Comparison of ENCODE assay signal across 8 cellular contexts in the genomic region with DNA sequence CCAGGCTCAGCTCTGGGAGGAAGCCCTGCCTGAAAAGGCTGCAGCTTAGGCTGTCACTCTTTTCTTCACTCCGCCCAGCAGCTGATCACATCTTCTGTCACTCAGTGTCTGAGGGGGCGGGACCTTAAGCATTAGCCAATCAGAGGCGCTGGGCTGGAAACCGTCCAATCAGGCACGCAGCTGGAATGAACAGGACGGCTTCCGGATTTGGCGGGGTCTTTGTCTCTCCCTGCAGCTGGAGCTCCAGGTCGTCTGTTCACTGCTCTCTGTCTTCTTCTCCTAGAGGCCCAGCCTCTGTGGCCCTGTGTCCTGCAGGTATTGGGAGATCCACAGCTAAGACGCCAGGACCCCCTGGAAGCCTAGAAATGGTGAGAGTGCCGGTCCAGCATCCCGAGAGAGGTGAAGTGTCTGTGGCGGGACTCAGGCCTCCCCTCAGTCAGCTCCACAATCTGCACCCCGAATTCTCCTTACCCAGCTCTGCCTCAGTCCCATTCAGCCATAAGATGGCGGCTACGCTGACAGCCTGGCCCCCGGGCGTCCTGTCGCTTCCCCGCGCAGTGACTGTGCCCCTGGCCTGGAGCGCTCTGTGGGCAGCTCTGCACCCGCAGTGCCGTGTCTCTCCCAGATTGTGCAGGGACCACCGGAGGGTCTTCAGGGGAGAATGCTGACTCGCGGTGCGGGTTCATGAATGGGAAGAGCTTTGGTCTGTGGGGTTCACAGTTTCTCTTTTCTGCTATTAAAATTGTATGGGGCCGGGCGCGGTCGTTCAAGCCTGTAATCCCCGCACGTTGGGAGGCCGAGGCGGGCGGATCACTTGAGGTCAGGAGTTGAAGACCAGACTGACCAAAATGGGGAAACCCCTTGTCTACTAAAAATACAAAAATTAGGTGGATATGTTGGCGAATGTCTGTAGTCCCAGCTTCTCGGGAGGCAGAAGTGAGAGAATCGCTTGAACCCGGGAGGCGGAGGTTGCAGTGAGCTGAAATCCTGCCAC. TPM values are rescaled to one million over a fixed set of nuclear protein-coding genes. Genes with fewer than 3 reads are reported as not detected.
A peak's percentile ranks its signal among the peaks of the same experiment; 100 is the strongest.
DNase-seq lines count a peak whose midpoint lies in the region; ATAC-seq and TF ChIP-seq lines count a peak whose summit lies in the region.

Gene ZNF66 (plus strand): TSS at position 222 of the 994 bp plus-strand sequence. CDS start 144 bp downstream, at position 366.

- peak within 1 kb of the TSS; percentile 82 for H3K4me3 Mint-ChIP-seq in Caco-2 (ENCODE audit: unreplicated experiment)
- H3K4me3 Mint-ChIP-seq in activated T-cell treated with anti-CD3 and anti-CD28 coated beads, Interleukin-2, amount 50 U/mL, for 72 hours, result peak within 1 kb of the TSS; percentile 89 to 97
- H3K4me3 Mint-ChIP-seq in naive B cell, result peak within 1 kb of the TSS; percentile 96 to 100 (median 100)
- H3K4me3 Mint-ChIP-seq in stimulated activated effector memory CD8-positive, alpha-beta T cell treated with anti-CD3 and anti-CD28 coated beads, Interleukin-12 subunit alpha, Interleukin-12 subunit beta, amount 100 ng/mL, for 72 hours, result peak within 1 kb of the TSS; percentile 98

- no peaks in the 10 kb centered on the region for H3K27me3 Mint-ChIP-seq in Caco-2 (ENCODE audit: insufficient read depth, unreplicated experiment)
- no peaks in the 10 kb centered on the region for H3K27me3 Mint-ChIP-seq in activated T-cell treated with anti-CD3 and anti-CD28 coated beads, Interleukin-2, amount 50 U/mL, for 72 hours (ENCODE audit: low read depth)
- H3K27me3 Mint-ChIP-seq in naive B cell, result no peaks in the 10 kb centered on the region

- TF ChIP-seq CTCF in Caco-2 (IDR thresholded peaks at IDR 0.05; ENCODE audit: insufficient read depth in 1 of 2, low read depth in 1 of 2, low read length in 1 of 2, severe bottlenecking in 1 of 2, unreplicated experiment in 1 of 2) (no peak), GM20000 (IDR thresholded peaks at IDR 0.05; ENCODE audit: extremely low read depth, missing control alignments) (no peak), PC-9 (conservative IDR thresholded peaks at IDR 0.05) (no peak)

- H3K4me1 Mint-ChIP-seq in Caco-2 (ENCODE audit: low read depth, unreplicated experiment), result no peaks in the 10 kb centered on the region
- peaks cover 13% of the 10 kb centered on the region for H3K4me1 Mint-ChIP-seq in activated T-cell treated with anti-CD3 and anti-CD28 coated beads, Interleukin-2, amount 50 U/mL, for 72 hours (ENCODE audit: low read depth)
- peaks cover 17 to 35% (median 27%) of the 10 kb centered on the region in 3 donors for H3K4me1 Mint-ChIP-seq in naive B cell
- H3K4me1 Mint-ChIP-seq in stimulated activated effector memory CD8-positive, alpha-beta T cell treated with anti-CD3 and anti-CD28 coated beads, Interleukin-12 subunit alpha, Interleukin-12 subunit beta, amount 100 ng/mL, for 72 hours, result peaks cover 24% of the 10 kb centered on the region

- H3K9me3 Mint-ChIP-seq in Caco-2 (ENCODE audit: unreplicated experiment) (no peaks in the 10 kb centered on the region), naive B cell (peaks cover 0 to 7% (median 0%) of the 10 kb centered on the region in 7 donors)
- peaks cover 6 to 7% of the 10 kb centered on the region in 2 donors for H3K9me3 Mint-ChIP-seq in activated T-cell treated with anti-CD3 and anti-CD28 coated beads, Interleukin-2, amount 50 U/mL, for 72 hours
- H3K9me3 Mint-ChIP-seq in stimulated activated effector memory CD8-positive, alpha-beta T cell treated with anti-CD3 and anti-CD28 coated beads, Interleukin-12 subunit alpha, Interleukin-12 subunit beta, amount 100 ng/mL, for 72 hours, result no peaks in the 10 kb centered on the region

- ATAC-seq in activated T-cell treated with anti-CD3 and anti-CD28 coated beads, Interleukin-2, amount 50 U/mL, for 72 hours (replicated peaks in 1 of 2), result peak; percentile 98
- peak; percentile 98 for ATAC-seq in naive B cell (ENCODE audit: low read depth in 2 of 2)
- ATAC-seq in stimulated activated effector memory CD8-positive, alpha-beta T cell treated with anti-CD3 and anti-CD28 coated beads, Interleukin-12 subunit alpha, Interleukin-12 subunit beta, amount 100 ng/mL, for 72 hours, result peak; percentile 98

- peak within 1 kb of the TSS; percentile 72 for H3K4me2 ChIP-seq in PC-9

- H3K36me3 ChIP-seq in Caco-2 (ENCODE audit: control insufficient read depth, insufficient read depth, low read length) (no peaks in the 10 kb centered on the region), PC-9 (ENCODE audit: low read depth) (no peaks in the 10 kb centered on the region)

- H3K4me3 ChIP-seq in Caco-2 (ENCODE audit: low read depth, low read length), result peak within 1 kb of the TSS; percentile 87
- H3K4me3 ChIP-seq in PC-9, result peak within 1 kb of the TSS; percentile 78

- peaks cover 36% of the 10 kb centered on the region for H3K36me3 Mint-ChIP-seq in Caco-2 (ENCODE audit: insufficient read depth, unreplicated experiment)
- peaks cover 26 to 36% of the 10 kb centered on the region in 2 donors for H3K36me3 Mint-ChIP-seq in activated T-cell treated with anti-CD3 and anti-CD28 coated beads, Interleukin-2, amount 50 U/mL, for 72 hours (ENCODE audit: insufficient read depth in 2 of 2)
- peaks cover 13 to 14% of the 10 kb centered on the region in 2 donors for H3K36me3 Mint-ChIP-seq in naive B cell
- H3K36me3 Mint-ChIP-seq in stimulated activated effector memory CD8-positive, alpha-beta T cell treated with anti-CD3 and anti-CD28 coated beads, Interleukin-12 subunit alpha, Interleukin-12 subunit beta, amount 100 ng/mL, for 72 hours, result peaks cover 29% of the 10 kb centered on the region

- H3F3A ChIP-seq in PC-9 (ENCODE audit: insufficient read depth, low read depth), result no peaks in the 10 kb centered on the region

- peak within 1 kb of the TSS; percentile 99 for H2AFZ ChIP-seq in PC-9

- H3K27ac Mint-ChIP-seq in Caco-2 (ENCODE audit: unreplicated experiment) (peak within 1 kb of the TSS; percentile 93), naive B cell (peak within 1 kb of the TSS; percentile 88 to 98 (median 97))
- peak within 1 kb of the TSS; percentile 93 for H3K27ac Mint-ChIP-seq in activated T-cell treated with anti-CD3 and anti-CD28 coated beads, Interleukin-2, amount 50 U/mL, for 72 hours
- peak within 1 kb of the TSS; percentile 98 for H3K27ac Mint-ChIP-seq in stimulated activated effector memory CD8-positive, alpha-beta T cell treated with anti-CD3 and anti-CD28 coated beads, Interleukin-12 subunit alpha, Interleukin-12 subunit beta, amount 100 ng/mL, for 72 hours

- H3K9me3 ChIP-seq in Caco-2 (peaks cover 6% of the 10 kb centered on the region; the same call in 1 of the 2 replicates), PC-9 (ENCODE audit: insufficient read depth, low read depth) (peaks cover 5% of the 10 kb centered on the region)

- H3K79me2 ChIP-seq in PC-9 (ENCODE audit: low read depth), result no peaks in the 10 kb centered on the region

- H3K27ac ChIP-seq in PC-9, result no peak within 1 kb of the TSS

- H3K9me2 ChIP-seq in PC-9 (ENCODE audit: insufficient read depth), result no peaks in the 10 kb centered on the region

- intact Hi-C loops in Caco-2 (cut with micrococcal nuclease; ENCODE audit: unreplicated experiment), result loop anchor here (2.0 kb wide), 1 partner anchor 244 kb away; the partner anchor contains the start of gene ZNF430
- intact Hi-C loops in PC-9 (cut with micrococcal nuclease; ENCODE audit: unreplicated experiment), result no loop called here

- H3K27me3 ChIP-seq in Caco-2 (replicated peaks; ENCODE audit: control insufficient read depth, insufficient read depth, low read length) (no peaks in the 10 kb centered on the region), PC-9 (ENCODE audit: insufficient read depth, low read depth) (no peaks in the 10 kb centered on the region)

- BruUV-seq in Caco-2 (replicated peaks; lab: Mats Ljungman, UMichigan) (TSS peak; percentile 43), PC-9 (replicated peaks; lab: Mats Ljungman, UMichigan) (TSS peak; percentile 54)

- CTCF ChIA-PET in Caco-2 (lab: Charles Lee), result interaction anchor here (0.7 kb wide), 1 partner anchor 47 kb away, joined by 8 read pairs; no protein-coding TSS in a partner anchor
- CTCF ChIA-PET in PC-9 (lab: Charles Lee), result interaction anchor here (0.6 kb wide), 1 partner anchor 376 kb away, joined by 5 read pairs; no protein-coding TSS in a partner anchor

- no peaks in the 10 kb centered on the region for H4K20me1 ChIP-seq in PC-9 (ENCODE audit: insufficient read depth)

- POLR2A ChIA-PET in Caco-2 (lab: Charles Lee), result interaction anchor here (0.6 to 1.7 kb wide), 3 partner anchors 244 to 552 kb away, joined by 3 to 5 read pairs (median 3); partner anchors contain the start of genes ZNF430 and ZNF708
- POLR2A ChIA-PET in PC-9 (lab: Charles Lee; ENCODE audit: unreplicated experiment), result interaction anchor here (0.6 kb wide), 2 partner anchors 15 to 1573 kb away, joined by 3 to 5 read pairs; partner anchors contain the start of gene NR2C2AP

- H3K4me1 ChIP-seq in Caco-2 (no peaks in the 10 kb centered on the region; the same call in 1 of the 2 replicates), PC-9 (replicated peaks; ENCODE audit: insufficient read depth) (no peaks in the 10 kb centered on the region)

- DNase-seq in Caco-2 (peak; percentile 94 to 96), GM20000 (ENCODE audit: low spot score) (peak; percentile 86), HT1080 (ENCODE audit: low read depth) (peak; percentile 65), PC-9 (peak; percentile 94 to 95), fibroblast of gingiva (ENCODE audit: low read depth) (peak; percentile 96), naive B cell (peak; percentile 93)
- DNase-seq in activated T-cell treated with anti-CD3 and anti-CD28 coated beads, Interleukin-2, amount 50 U/mL, for 72 hours, result peak; percentile 92 to 95
- DNase-seq in stimulated activated effector memory CD8-positive, alpha-beta T cell treated with anti-CD3 and anti-CD28 coated beads, Interleukin-12 subunit alpha, Interleukin-12 subunit beta, amount 100 ng/mL, for 72 hours (ENCODE audit: low spot score in 2 of 2), result peak; percentile 88 to 96

RNA-seq across cellular contexts. Expression of gene ZNF66, which starts in this region (rescaled TPM):
- total RNA-seq in Caco-2 (2022) (10.1 and 10.9 TPM in 2 replicates), PC-9 (2021) (3.9 and 4.9 TPM in 2 replicates)
- not detected in 2 replicates for total RNA-seq in HT1080 (2014; rRNA removed; shearing (Covaris generic))
- 0.20 and 0.34 TPM in 2 replicates for polyA plus RNA-seq in HT1080 (2015; cell fraction: cytosol; rRNA removed)
- 0.58 and 0.94 TPM in 2 replicates for polyA plus RNA-seq in HT1080 (2015; cell fraction: nucleus; rRNA removed)
- 10 to 100 TPM in 1 of 2 donors, 1 to 10 TPM in 1; 5.6 to 10.5 TPM for total RNA-seq in activated T-cell treated with anti-CD3 and anti-CD28 coated beads, Interleukin-2, amount 50 U/mL, for 72 hours
- 10 to 100 TPM in 3 of 6 donors, 1 to 10 TPM in 3; 5.7 to 14.8 (median 9.6) TPM for polyA plus RNA-seq in naive B cell (ENCODE audit: low read depth in 6 of 6)

Comparison
In these comparisons a context has a peak if more than half of its experiments do, and no peak if none do; other contexts are left out.
1. Peak in DNase-seq in HT1080; RNA of the gene not detected or under 1 TPM.